ENCODE assay signal across 9 cellular contexts in the genomic region with DNA sequence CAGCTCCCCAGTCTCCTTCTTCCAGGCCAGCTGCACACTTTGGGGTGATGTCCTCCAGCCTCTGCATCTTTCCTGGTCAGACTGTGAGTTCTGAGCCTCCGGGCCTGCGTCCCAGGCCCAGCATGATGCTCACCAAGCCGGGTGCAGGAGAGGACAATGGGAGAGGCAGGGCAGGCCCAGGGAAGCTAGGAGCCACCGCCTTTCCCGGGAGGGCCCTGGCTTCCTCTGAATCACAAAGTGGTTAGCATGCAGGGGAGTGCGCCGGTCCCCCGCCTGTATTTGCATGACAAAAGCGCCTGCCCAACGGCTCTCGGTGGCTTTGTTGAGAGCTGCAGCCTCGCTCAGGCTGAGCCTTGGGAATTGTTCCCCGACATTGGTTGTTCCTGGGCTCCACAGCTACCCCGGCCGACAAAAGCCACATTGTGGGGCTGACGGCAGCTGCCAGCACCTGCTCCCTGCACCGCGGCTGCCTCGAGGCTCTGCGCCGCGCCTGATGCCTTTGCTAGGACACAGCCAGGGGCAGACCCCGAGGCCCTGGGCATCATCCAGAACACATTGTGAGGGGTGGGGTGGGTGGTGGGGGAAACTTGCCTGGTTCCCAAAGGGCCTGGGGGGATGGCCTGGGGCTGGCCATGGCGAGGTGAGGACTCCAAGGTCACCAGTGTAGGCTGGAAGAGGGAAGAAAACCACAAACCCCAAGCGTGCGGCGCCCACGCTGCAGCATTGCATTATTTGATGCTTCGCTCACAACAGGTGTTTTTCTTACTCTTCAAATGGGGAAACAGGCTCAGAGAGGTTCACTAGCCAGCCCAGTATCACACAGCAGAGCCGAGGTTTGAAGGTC. TPM values are rescaled to one million over a fixed set of nuclear protein-coding genes. Genes with fewer than 3 reads are reported as not detected.
DNase-seq lines count a peak whose midpoint lies in the region.
"Had no signal": no experiment of that assay in that cellular context is flagged by ENCODE, and none has a peak within 500 bp of the region (broad histone marks: within the 10 kb centered on the region; RNA-seq: fewer than 3 reads in every experiment).

No MANE protein-coding gene starts in this region.

- peak; percentile 14 for DNase-seq in activated CD4-positive, alpha-beta memory T cell treated with anti-CD3 and anti-CD28 coated beads, Interleukin-2, amount 10 ng/mL, durations not matched to agents 7 days and 5 days
- DNase-seq in activated CD4-positive, alpha-beta memory T cell treated with anti-CD3 and anti-CD28 coated beads for 36 hours, result no peak
- DNase-seq in amygdala (lab: John Stamatoyannopoulos, UW), result peak in 53 of 56 donors; percentile 43 to 98 (median 88)
- DNase-seq in iPS-NIHi11 (ENCODE audit: low spot score), result peak; percentile 86
- no peak for DNase-seq in DMS 273 (lab: John Stamatoyannopoulos, UW; ENCODE audit: unreplicated experiment)
- DNase-seq in NCI-H524 treated with DMSO at 0.1 percent for 48 hours (lab: John Stamatoyannopoulos, UW), result no peak
- DNase-seq in KBM-7, result no peak

- in situ Hi-C loops in KBM-7 (cut with MboI; ENCODE audit: low pct_unique_long_range_greater_than_20kb, low sequenced_read_pairs), result no loop called here

- POLR2A ChIA-PET in activated CD4-positive, alpha-beta memory T cell treated with anti-CD3 and anti-CD28 coated beads, Interleukin-2, amount 10 ng/mL, durations not matched to agents 7 days and 5 days (lab: Charles Lee), result interaction anchor here (1.1 kb wide), 1 partner anchor 43 kb away, joined by 3 read pairs; no protein-coding TSS in a partner anchor
- POLR2A ChIA-PET in activated CD4-positive, alpha-beta memory T cell treated with anti-CD3 and anti-CD28 coated beads for 36 hours (lab: Charles Lee), result no interaction called here

- peaks cover 10% of the 10 kb centered on the region for H3K27me3 Mint-ChIP-seq in activated CD4-positive, alpha-beta memory T cell treated with anti-CD3 and anti-CD28 coated beads, Interleukin-2, amount 10 ng/mL, durations not matched to agents 7 days and 5 days
- no peaks in the 10 kb centered on the region for H3K27me3 Mint-ChIP-seq in activated CD4-positive, alpha-beta memory T cell treated with anti-CD3 and anti-CD28 coated beads for 36 hours

- CTCF ChIA-PET in activated CD4-positive, alpha-beta memory T cell treated with anti-CD3 and anti-CD28 coated beads, Interleukin-2, amount 10 ng/mL, durations not matched to agents 7 days and 5 days (lab: Charles Lee), result no interaction called here
- CTCF ChIA-PET in activated CD4-positive, alpha-beta memory T cell treated with anti-CD3 and anti-CD28 coated beads for 36 hours (lab: Charles Lee), result no interaction called here

- peaks cover 4% of the 10 kb centered on the region for H3K36me3 ChIP-seq in thymus (ENCODE audit: control insufficient read depth, insufficient read depth)

- H3K36me3 Mint-ChIP-seq in activated CD4-positive, alpha-beta memory T cell treated with anti-CD3 and anti-CD28 coated beads, Interleukin-2, amount 10 ng/mL, durations not matched to agents 7 days and 5 days (ENCODE audit: low read depth), result no peaks in the 10 kb centered on the region
- no peaks in the 10 kb centered on the region for H3K36me3 Mint-ChIP-seq in activated CD4-positive, alpha-beta memory T cell treated with anti-CD3 and anti-CD28 coated beads for 36 hours

- intact Hi-C loops in activated CD4-positive, alpha-beta memory T cell treated with anti-CD3 and anti-CD28 coated beads for 36 hours (cut with micrococcal nuclease), result no loop called here

- H3K27ac ChIP-seq in thymus (ENCODE audit: low read depth), result peak overlapping the region; percentile 84
- H3K27ac ChIP-seq: parathyroid adenoma had no signal

- H3K9me3 ChIP-seq in thymus (ENCODE audit: control insufficient read depth), result no peaks in the 10 kb centered on the region

- WGBS in thymus, result 41% methylated on average over 30 of the region's 30 CpGs

- peaks cover 88% of the 10 kb centered on the region for H3K4me1 ChIP-seq in thymus (ENCODE audit: control insufficient read depth, insufficient read depth, low read length)
- H3K4me1 ChIP-seq: parathyroid adenoma had no signal

- H3K4me3 Mint-ChIP-seq in activated CD4-positive, alpha-beta memory T cell treated with anti-CD3 and anti-CD28 coated beads, Interleukin-2, amount 10 ng/mL, durations not matched to agents 7 days and 5 days, result no peak overlapping the region
- no peak overlapping the region for H3K4me3 Mint-ChIP-seq in activated CD4-positive, alpha-beta memory T cell treated with anti-CD3 and anti-CD28 coated beads for 36 hours

- peaks cover 16% of the 10 kb centered on the region for H3K4me1 Mint-ChIP-seq in activated CD4-positive, alpha-beta memory T cell treated with anti-CD3 and anti-CD28 coated beads, Interleukin-2, amount 10 ng/mL, durations not matched to agents 7 days and 5 days
- H3K4me1 Mint-ChIP-seq in activated CD4-positive, alpha-beta memory T cell treated with anti-CD3 and anti-CD28 coated beads for 36 hours (ENCODE audit: low read depth), result peaks cover 13% of the 10 kb centered on the region

- peak overlapping the region; percentile 35 for H3K4me3 ChIP-seq in thymus (ENCODE audit: low read length)

- no peaks in the 10 kb centered on the region for H3K27me3 ChIP-seq in thymus (ENCODE audit: control insufficient read depth, insufficient read depth)

- no peaks in the 10 kb centered on the region for H3K9me3 Mint-ChIP-seq in activated CD4-positive, alpha-beta memory T cell treated with anti-CD3 and anti-CD28 coated beads, Interleukin-2, amount 10 ng/mL, durations not matched to agents 7 days and 5 days
- no peaks in the 10 kb centered on the region for H3K9me3 Mint-ChIP-seq in activated CD4-positive, alpha-beta memory T cell treated with anti-CD3 and anti-CD28 coated beads for 36 hours

- H3K27ac Mint-ChIP-seq in activated CD4-positive, alpha-beta memory T cell treated with anti-CD3 and anti-CD28 coated beads, Interleukin-2, amount 10 ng/mL, durations not matched to agents 7 days and 5 days, result no peak overlapping the region
- H3K27ac Mint-ChIP-seq in activated CD4-positive, alpha-beta memory T cell treated with anti-CD3 and anti-CD28 coated beads for 36 hours, result no peak overlapping the region

RNA-seq across cellular contexts. Expression of a gene that starts 20.0 kb away (rescaled TPM):
- 100 to 1,000 TPM; 199 TPM for total RNA-seq in activated CD4-positive, alpha-beta memory T cell treated with anti-CD3 and anti-CD28 coated beads, Interleukin-2, amount 10 ng/mL, durations not matched to agents 7 days and 5 days
- total RNA-seq in activated CD4-positive, alpha-beta memory T cell treated with anti-CD3 and anti-CD28 coated beads for 36 hours, result 100 to 1,000 TPM; 134 to 145 TPM
- polyA plus RNA-seq in thymus, result 107 TPM

Comparison
In these comparisons a context has a peak if more than half of its experiments do, and no peak if none do; other contexts are left out.
1. DNase-seq: peak in activated CD4-positive, alpha-beta memory T cell treated with anti-CD3 and anti-CD28 coated beads, Interleukin-2, amount 10 ng/mL, durations not matched to agents 7 days and 5 days (single experiment), amygdala (53 of 56) and iPS-NIHi11 (single experiment); none in activated CD4-positive, alpha-beta memory T cell treated with anti-CD3 and anti-CD28 coated beads for 36 hours (single experiment), DMS 273 (single experiment), NCI-H524 treated with DMSO at 0.1 percent for 48 hours (single experiment) and KBM-7 (single experiment).